Comparison of ENCODE assay signal across 8 cellular contexts in genomic region chr10:93680414-93681047, GRCh38. TPM values are rescaled to one million over a fixed set of nuclear protein-coding genes. Genes with fewer than 3 reads are reported as not detected.
DNase-seq lines count a peak whose midpoint lies in the region; ATAC-seq, FAIRE-seq and TF ChIP-seq lines count a peak whose summit lies in the region.

No MANE protein-coding gene starts in this region.

- FAIRE-seq in urothelium cell line (lab: Jason Lieb, UNC): peak; percentile 52

- no peak for TF ChIP-seq CTCF in omental fat pad (IDR thresholded peaks at IDR 0.05)

- DNase-seq in DMS 273 treated with DMSO at 0.1 percent for 48 hours (lab: John Stamatoyannopoulos, UW): peak; percentile 1
- DNase-seq in LoVo (ENCODE audit: low spot score): peak; percentile 55
- peak; percentile 25 for DNase-seq in SKM-1 (lab: John Stamatoyannopoulos, UW; ENCODE audit: unreplicated experiment)
- peak; percentile 42 for DNase-seq in glomerular visceral epithelial cell (ENCODE audit: extremely low spot score)
- peak; percentile 5 for DNase-seq in urothelium cell line (ENCODE audit: low spot score)
- DNase-seq in omental fat pad (ENCODE audit: low spot score): no peak

- ATAC-seq in omental fat pad (ENCODE audit: low FRiP score) (no peak), GM21737 (IDR thresholded peaks at IDR 0.05; ENCODE audit: unreplicated experiment) (no peak), HG03045 (IDR thresholded peaks at IDR 0.05; ENCODE audit: unreplicated experiment) (no peak)

RNA-seq across cellular contexts. Expression of gene FRA10AC1, which starts 21.9 kb away (rescaled TPM):
- total RNA-seq in omental fat pad: 10 to 100 TPM in 3 of 4 donors, 1 to 10 TPM in 1; 6.0 to 25.2 (median 12.7) TPM
